In the genomic region with DNA sequence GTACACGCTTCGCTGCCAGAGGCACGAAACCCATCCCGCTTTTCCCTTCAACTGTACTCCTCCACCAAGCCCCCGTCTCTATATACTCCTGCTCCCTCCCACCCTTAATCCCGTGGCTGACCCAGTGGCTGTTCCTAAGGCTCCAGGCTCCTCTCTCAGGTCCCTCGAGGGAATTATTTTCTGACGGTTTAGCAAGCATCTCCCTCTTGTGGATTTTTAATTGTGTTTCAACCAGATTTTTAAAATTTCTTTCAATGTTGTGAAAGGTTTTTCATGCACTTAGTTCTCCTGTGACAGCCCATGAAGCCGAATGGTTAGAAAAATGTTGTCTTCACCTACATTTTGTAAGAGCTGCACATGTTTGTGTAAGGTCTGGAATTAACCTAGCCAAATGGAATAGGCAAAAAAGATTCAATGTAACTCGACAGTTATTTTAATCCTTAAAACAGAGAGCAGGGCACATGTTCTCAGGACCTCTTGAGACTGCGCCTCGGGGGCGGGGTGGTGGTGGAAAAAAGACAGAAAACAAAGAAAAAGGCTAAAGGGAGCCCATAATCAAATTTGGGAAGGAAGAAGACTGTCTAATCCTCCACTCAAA, we compare ENCODE assay signal across 8 cellular contexts. TPM values are rescaled to one million over a fixed set of nuclear protein-coding genes. Genes with fewer than 3 reads are reported as not detected.
DNase-seq lines count a peak whose midpoint lies in the region; ATAC-seq and TF ChIP-seq lines count a peak whose summit lies in the region.

No MANE protein-coding gene starts in this region.

- no peaks in the 10 kb centered on the region for H3K9me3 ChIP-seq in BLaER1 treated with 17β-estradiol and CSF1 and Interleukin-3, amounts not matched to agents 10 nM and 100 nM (replicated peaks in 1 of 11)

- peak overlapping the region; percentile 39 to 85 (median 72); a peak in 20 of 22 replicates for H3K27ac ChIP-seq in BLaER1 treated with 17β-estradiol and CSF1 and Interleukin-3, amounts not matched to agents 10 nM and 100 nM

- TF ChIP-seq CTCF in astrocyte of the cerebellum (IDR thresholded peaks at IDR 0.05; ENCODE audit: low read depth, low read length, missing control alignments) = peak; percentile 38

- H3K4me1 ChIP-seq in BLaER1 treated with 17β-estradiol and CSF1 and Interleukin-3, amounts not matched to agents 10 nM and 100 nM = peaks cover 19 to 29% (median 26%) of the 10 kb centered on the region in 10 experiments

- H3K4me3 Mint-ChIP-seq in immature natural killer cell = peak overlapping the region; percentile 91 to 99 (median 94)
- H3K4me3 Mint-ChIP-seq in stimulated activated naive CD8-positive, alpha-beta T cell treated with anti-CD3 and anti-CD28 coated beads, Interleukin-15, amount 100 ng/mL, for 72 hours = peak overlapping the region; percentile 92 to 94

- peaks cover 0 to 36% (median 16%) of the 10 kb centered on the region in 11 experiments; a peak in 10 of 22 replicates for H3K36me3 ChIP-seq in BLaER1 treated with 17β-estradiol and CSF1 and Interleukin-3, amounts not matched to agents 10 nM and 100 nM

- H3K27me3 ChIP-seq in BLaER1 treated with 17β-estradiol and CSF1 and Interleukin-3, amounts not matched to agents 10 nM and 100 nM = no peaks in the 10 kb centered on the region

- H3K4me2 ChIP-seq in BLaER1 treated with 17β-estradiol and CSF1 and Interleukin-3, amounts not matched to agents 10 nM and 100 nM = peak overlapping the region; percentile 52 to 84 (median 78)

- H3K9me3 Mint-ChIP-seq in immature natural killer cell = no peaks in the 10 kb centered on the region
- no peaks in the 10 kb centered on the region for H3K9me3 Mint-ChIP-seq in stimulated activated naive CD8-positive, alpha-beta T cell treated with anti-CD3 and anti-CD28 coated beads, Interleukin-15, amount 100 ng/mL, for 72 hours

- peak overlapping the region; percentile 73 to 90 (median 86) for H3K9ac ChIP-seq in BLaER1 treated with 17β-estradiol and CSF1 and Interleukin-3, amounts not matched to agents 10 nM and 100 nM

- peaks cover 18 to 21% of the 10 kb centered on the region in 2 donors for H3K4me1 Mint-ChIP-seq in immature natural killer cell
- H3K4me1 Mint-ChIP-seq in stimulated activated naive CD8-positive, alpha-beta T cell treated with anti-CD3 and anti-CD28 coated beads, Interleukin-15, amount 100 ng/mL, for 72 hours = peaks cover 20% of the 10 kb centered on the region

- no peaks in the 10 kb centered on the region for H3K36me3 Mint-ChIP-seq in immature natural killer cell

- H3K4me3 ChIP-seq in BLaER1 treated with 17β-estradiol and CSF1 and Interleukin-3, amounts not matched to agents 10 nM and 100 nM = peak overlapping the region; percentile 82 to 99 (median 90)
- H3K4me3 ChIP-seq in astrocyte of the cerebellum (ENCODE audit: low read depth, low read length) = peak overlapping the region; percentile 95

- in situ Hi-C loops in astrocyte of the cerebellum (cut with HindIII; ENCODE audit: low sequenced_read_pairs) = loop anchor here (25.0 kb wide), 1 partner anchor 144 kb away; no protein-coding TSS in a partner anchor

- H4K20me1 ChIP-seq in BLaER1 treated with 17β-estradiol and CSF1 and Interleukin-3, amounts not matched to agents 10 nM and 100 nM = peaks cover 0 to 22% (median 5%) of the 10 kb centered on the region in 11 experiments; a peak in 12 of 22 replicates

- H3K27me3 Mint-ChIP-seq in immature natural killer cell (ENCODE audit: low read depth in 3 of 3) = peaks cover 0 to 5% (median 0%) of the 10 kb centered on the region in 3 donors
- H3K27me3 Mint-ChIP-seq in stimulated activated naive CD8-positive, alpha-beta T cell treated with anti-CD3 and anti-CD28 coated beads, Interleukin-15, amount 100 ng/mL, for 72 hours = no peaks in the 10 kb centered on the region

- peak; percentile 85 for DNase-seq in NCI-H2171 (lab: John Stamatoyannopoulos, UW)
- DNase-seq in astrocyte of the cerebellum (ENCODE audit: low read depth) = peak; percentile 85
- DNase-seq in immature natural killer cell = no peak
- DNase-seq in stimulated activated naive CD8-positive, alpha-beta T cell treated with anti-CD3 and anti-CD28 coated beads, Interleukin-15, amount 100 ng/mL, for 72 hours = no peak
- no peak for DNase-seq in SW480 (ENCODE audit: low spot score)

- H3K27ac Mint-ChIP-seq in immature natural killer cell = peak overlapping the region; percentile 84 to 91 (median 88)
- H3K27ac Mint-ChIP-seq in stimulated activated naive CD8-positive, alpha-beta T cell treated with anti-CD3 and anti-CD28 coated beads, Interleukin-15, amount 100 ng/mL, for 72 hours = peak overlapping the region; percentile 43 to 95

- peak; percentile 21 for ATAC-seq in GM19467 (IDR thresholded peaks at IDR 0.05; ENCODE audit: unreplicated experiment)
- ATAC-seq in stimulated activated naive CD8-positive, alpha-beta T cell treated with anti-CD3 and anti-CD28 coated beads, Interleukin-15, amount 100 ng/mL, for 72 hours = peak; percentile 24
- no peak for ATAC-seq in HG03342 (IDR thresholded peaks at IDR 0.05; ENCODE audit: unreplicated experiment)

RNA-seq across cellular contexts. Expression of gene CSNK1G1, which starts 0.6 kb away (rescaled TPM):
- 10 to 100 TPM in 2 of 3 donors, 1 to 10 TPM in 1; 9.7 to 18.5 (median 11.6) TPM for polyA plus RNA-seq in immature natural killer cell

RNA-seq across cellular contexts. Expression of gene PCLAF, which starts 24.7 kb away (rescaled TPM):
- polyA plus RNA-seq in immature natural killer cell = 10 to 100 TPM in 1 of 3 donors, 1 to 10 TPM in 2; 5.3 to 10.9 (median 7.6) TPM

RNA-seq across cellular contexts. Expression of gene TRIP4, which starts 31.1 kb away (rescaled TPM):
- polyA plus RNA-seq in immature natural killer cell = 10 to 100 TPM; 34.6 to 48.2 (median 44.1) TPM

Comparison
In these comparisons a context has a peak if more than half of its experiments do, and no peak if none do; other contexts are left out.
1. DNase-seq: peak in NCI-H2171 (single experiment) and astrocyte of the cerebellum (single experiment); none in immature natural killer cell (0 of 3), stimulated activated naive CD8-positive, alpha-beta T cell treated with anti-CD3 and anti-CD28 coated beads, Interleukin-15, amount 100 ng/mL, for 72 hours (0 of 2) and SW480 (single experiment).